ENCODE assay signal across 8 cellular contexts in genomic region chr7:107563072-107563760, GRCh38. TPM values are rescaled to one million over a fixed set of nuclear protein-coding genes. Genes with fewer than 3 reads are reported as not detected.
DNase-seq lines count a peak whose midpoint lies in the region; TF ChIP-seq lines count a peak whose summit lies in the region.

No MANE protein-coding gene starts in this region.

- peak overlapping the region; percentile 86 for H3K27ac Mint-ChIP-seq in activated T-helper 2 cell treated with anti-CD3 and anti-CD28 coated beads, Interferon-gamma antibody, Interleukin-2, Interleukin-4, amounts not matched to agents 10 μg/mL and 5 μg/mL and 100 μg/mL, durations not matched to agents 14 hours and 24 hours and 36 hours

- no peak for TF ChIP-seq CTCF in right atrium auricular region (IDR thresholded peaks at IDR 0.05)
- TF ChIP-seq CTCF in retinal pigment epithelial cell (conservative IDR thresholded peaks at IDR 0.05; ENCODE audit: low read depth, low read length) = no peak

- H3K27me3 ChIP-seq in HAP-1 (ENCODE audit: low read depth) (no peaks in the 10 kb centered on the region), right atrium auricular region (no peaks in the 10 kb centered on the region)

- H3K27me3 Mint-ChIP-seq in activated T-helper 2 cell treated with anti-CD3 and anti-CD28 coated beads, Interferon-gamma antibody, Interleukin-2, Interleukin-4, amounts not matched to agents 10 μg/mL and 5 μg/mL and 100 μg/mL, durations not matched to agents 14 hours and 24 hours and 36 hours (ENCODE audit: low read depth) = no peaks in the 10 kb centered on the region

- peaks cover 16% of the 10 kb centered on the region for H3K36me3 Mint-ChIP-seq in activated T-helper 2 cell treated with anti-CD3 and anti-CD28 coated beads, Interferon-gamma antibody, Interleukin-2, Interleukin-4, amounts not matched to agents 10 μg/mL and 5 μg/mL and 100 μg/mL, durations not matched to agents 14 hours and 24 hours and 36 hours (ENCODE audit: low read depth)

- peak overlapping the region; percentile 80 for H3K4me3 Mint-ChIP-seq in activated T-helper 2 cell treated with anti-CD3 and anti-CD28 coated beads, Interferon-gamma antibody, Interleukin-2, Interleukin-4, amounts not matched to agents 10 μg/mL and 5 μg/mL and 100 μg/mL, durations not matched to agents 14 hours and 24 hours and 36 hours (ENCODE audit: low read depth)

- intact Hi-C loops in activated T-helper 2 cell treated with anti-CD3 and anti-CD28 coated beads, Interferon-gamma antibody, Interleukin-2, Interleukin-4, amounts not matched to agents 10 μg/mL and 5 μg/mL and 100 μg/mL, durations not matched to agents 14 hours and 24 hours and 36 hours (cut with micrococcal nuclease) = loop anchor here (1.0 to 10.0 kb wide), 5 partner anchors 97 to 962 kb away; partner anchors contain the start of genes CBLL1, PNPLA8 and SLC26A4

- H3K4me1 Mint-ChIP-seq in activated T-helper 2 cell treated with anti-CD3 and anti-CD28 coated beads, Interferon-gamma antibody, Interleukin-2, Interleukin-4, amounts not matched to agents 10 μg/mL and 5 μg/mL and 100 μg/mL, durations not matched to agents 14 hours and 24 hours and 36 hours (ENCODE audit: low read depth) = peaks cover 53% of the 10 kb centered on the region

- H3K27ac ChIP-seq in right atrium auricular region = peak overlapping the region; percentile 96 to 99

- DNase-seq in NCI-H1417 (lab: John Stamatoyannopoulos, UW) (peak in 2 of 3 experiments; percentile 28 to 91), NCI-H1417 treated with DMSO at 0.1 percent for 48 hours (lab: John Stamatoyannopoulos, UW) (no peak), HAP-1 (ENCODE audit: low spot score in 2 of 2) (peak in 1 of 2 experiments; percentile 70), LoVo (ENCODE audit: low spot score) (peak; percentile 20), right atrium auricular region (ENCODE audit: low spot score) (peak; percentile 65), retinal pigment epithelial cell (ENCODE audit: low read depth) (no peak), GDM1 (lab: John Stamatoyannopoulos, UW) (no peak)
- DNase-seq in activated T-helper 2 cell treated with anti-CD3 and anti-CD28 coated beads, Interferon-gamma antibody, Interleukin-2, Interleukin-4, amounts not matched to agents 10 μg/mL and 5 μg/mL and 100 μg/mL, durations not matched to agents 14 hours and 24 hours and 36 hours (ENCODE audit: low spot score) = no peak

- in situ Hi-C loops in HAP-1 (cut with MboI; ENCODE audit: low sequenced_read_pairs) = no loop called here

- peaks cover 10% of the 10 kb centered on the region for H3K4me1 ChIP-seq in HAP-1
- peaks cover 0 to 42% of the 10 kb centered on the region in 2 donors for H3K4me1 ChIP-seq in right atrium auricular region

- H3K36me3 ChIP-seq in HAP-1 (replicated peaks) = peaks cover 5% of the 10 kb centered on the region; the same call in 1 of the 2 replicates
- no peaks in the 10 kb centered on the region for H3K36me3 ChIP-seq in right atrium auricular region

- H3K4me3 ChIP-seq in HAP-1 = peak overlapping the region; percentile 84
- H3K4me3 ChIP-seq in right atrium auricular region = peak overlapping the region; percentile 92 to 94
- peak overlapping the region; percentile 92 for H3K4me3 ChIP-seq in retinal pigment epithelial cell (ENCODE audit: low read length)

- H3K9me3 Mint-ChIP-seq in activated T-helper 2 cell treated with anti-CD3 and anti-CD28 coated beads, Interferon-gamma antibody, Interleukin-2, Interleukin-4, amounts not matched to agents 10 μg/mL and 5 μg/mL and 100 μg/mL, durations not matched to agents 14 hours and 24 hours and 36 hours = no peaks in the 10 kb centered on the region

- H3K9me3 ChIP-seq in HAP-1 (no peaks in the 10 kb centered on the region), right atrium auricular region (no peaks in the 10 kb centered on the region)

RNA-seq across cellular contexts. Expression of gene COG5, which starts 0.5 kb away (rescaled TPM):
- total RNA-seq in activated T-helper 2 cell treated with anti-CD3 and anti-CD28 coated beads, Interferon-gamma antibody, Interleukin-2, Interleukin-4, amounts not matched to agents 10 μg/mL and 5 μg/mL and 100 μg/mL, durations not matched to agents 14 hours and 24 hours and 36 hours = 35.2 and 36.0 TPM in 2 replicates
- 10 to 100 TPM; 28.0 to 31.8 TPM for total RNA-seq in right atrium auricular region

RNA-seq across cellular contexts. Expression of gene DUS4L, which starts 0.6 kb away (rescaled TPM):
- total RNA-seq in activated T-helper 2 cell treated with anti-CD3 and anti-CD28 coated beads, Interferon-gamma antibody, Interleukin-2, Interleukin-4, amounts not matched to agents 10 μg/mL and 5 μg/mL and 100 μg/mL, durations not matched to agents 14 hours and 24 hours and 36 hours = 10.8 and 12.8 TPM in 2 replicates
- total RNA-seq in right atrium auricular region = 1 to 10 TPM; 5.0 to 7.2 TPM

RNA-seq across cellular contexts. Expression of gene BCAP29, which starts 16.8 kb away (rescaled TPM):
- 46.6 and 52.0 TPM in 2 replicates for total RNA-seq in activated T-helper 2 cell treated with anti-CD3 and anti-CD28 coated beads, Interferon-gamma antibody, Interleukin-2, Interleukin-4, amounts not matched to agents 10 μg/mL and 5 μg/mL and 100 μg/mL, durations not matched to agents 14 hours and 24 hours and 36 hours
- 100 to 1,000 TPM; 115 to 258 TPM for total RNA-seq in right atrium auricular region

Comparison
In these comparisons a context has a peak if more than half of its experiments do, and no peak if none do; other contexts are left out.
1. DNase-seq: peak in NCI-H1417 (2 of 3), LoVo (single experiment) and right atrium auricular region (single experiment); none in NCI-H1417 treated with DMSO at 0.1 percent for 48 hours (single experiment), activated T-helper 2 cell treated with anti-CD3 and anti-CD28 coated beads, Interferon-gamma antibody, Interleukin-2, Interleukin-4, amounts not matched to agents 10 μg/mL and 5 μg/mL and 100 μg/mL, durations not matched to agents 14 hours and 24 hours and 36 hours (single experiment), retinal pigment epithelial cell (single experiment) and GDM1 (single experiment).
2. Peak in every context shown above with its lines, with median percentiles within 50 percentile points of each other: H3K4me3 ChIP-seq.